In the genomic region with DNA sequence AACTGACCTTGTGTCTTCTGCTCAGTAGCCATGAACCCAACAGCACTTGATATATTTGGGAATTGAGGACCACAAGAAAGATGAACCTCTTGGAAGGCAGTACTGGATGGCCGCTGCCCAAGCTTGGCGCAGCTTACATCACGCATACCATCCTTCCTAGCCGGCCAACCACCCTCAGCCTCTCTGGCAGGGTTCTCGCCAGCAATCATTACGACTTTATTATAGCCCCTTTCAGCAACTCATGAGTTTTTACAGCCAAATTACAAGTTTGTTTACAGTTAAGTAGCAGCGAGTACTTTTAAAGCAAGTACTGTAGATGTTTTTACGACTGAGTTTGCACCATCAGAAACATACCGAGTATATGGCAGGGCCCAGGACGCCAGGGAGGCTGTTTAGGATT, we compare ENCODE assay signal across 28 cellular contexts.
"Had no signal": no experiment of that assay in that cellular context is flagged by ENCODE, and none has a peak within 500 bp of the region (broad histone marks: within the 10 kb centered on the region; RNA-seq: fewer than 3 reads in every experiment).

No MANE protein-coding gene starts in this region.

- H3K4me3 ChIP-seq: lower lobe of right lung, mucosa of descending colon, ovary, spleen, suprapubic skin, thoracic aorta, tibial artery had no signal

- ATAC-seq: left lobe of liver; left ventricle myocardium superior; lower lobe of right lung; mucosa of descending colon; naive thymus-derived CD8-positive, alpha-beta T cell; right cardiac atrium; sciatic nerve; stimulated activated effector memory CD8-positive, alpha-beta T cell treated with anti-CD3 and anti-CD28 coated beads, Interleukin-12 subunit alpha, Interleukin-12 subunit beta, amount 100 ng/mL, for 72 hours had no signal

- H3K9me3 Mint-ChIP-seq: neural crest cell, type B pancreatic cell had no signal

- H3K4me3 Mint-ChIP-seq: naive thymus-derived CD8-positive, alpha-beta T cell; nephron; neural crest cell; stimulated activated effector memory CD8-positive, alpha-beta T cell treated with anti-CD3 and anti-CD28 coated beads, Interleukin-12 subunit alpha, Interleukin-12 subunit beta, amount 100 ng/mL, for 72 hours; stimulated activated naive CD8-positive, alpha-beta T cell treated with anti-CD3 and anti-CD28 coated beads, Interleukin-15, Interleukin-2, amounts not matched to agents 100 ng/mL and 50 ng/mL, for 24 hours; type B pancreatic cell had no signal

- DNase-seq: head of caudate nucleus; hypothalamus; islet precursor cell; left ventricle myocardium superior; lower lobe of right lung; mammary epithelial cell; midbrain; mucosa of descending colon; naive thymus-derived CD8-positive, alpha-beta T cell; nucleus accumbens; ovary; retina; right cardiac atrium; small intestine; spleen; stimulated activated CD4-positive, alpha-beta T cell treated with anti-CD3 and anti-CD28 coated beads, Interleukin-4, amount 100 ng/mL, for 24 hours; stimulated activated naive CD4-positive, alpha-beta T cell; tibial artery had no signal

- H3K9me3 ChIP-seq: lower lobe of right lung, mucosa of descending colon, ovary, suprapubic skin, thoracic aorta, tibial artery had no signal

- H3K4me1 Mint-ChIP-seq: naive thymus-derived CD8-positive, alpha-beta T cell; neural crest cell; stimulated activated effector memory CD8-positive, alpha-beta T cell treated with anti-CD3 and anti-CD28 coated beads, Interleukin-12 subunit alpha, Interleukin-12 subunit beta, amount 100 ng/mL, for 72 hours had no signal

- H3K36me3 Mint-ChIP-seq: naive thymus-derived CD8-positive, alpha-beta T cell; stimulated activated effector memory CD8-positive, alpha-beta T cell treated with anti-CD3 and anti-CD28 coated beads, Interleukin-12 subunit alpha, Interleukin-12 subunit beta, amount 100 ng/mL, for 72 hours; type B pancreatic cell had no signal

- FAIRE-seq: small intestine had no signal

- H3K27me3 Mint-ChIP-seq: naive thymus-derived CD8-positive, alpha-beta T cell; progenitor cell of endocrine pancreas; stimulated activated naive CD8-positive, alpha-beta T cell treated with anti-CD3 and anti-CD28 coated beads, Interleukin-15, Interleukin-2, amounts not matched to agents 100 ng/mL and 50 ng/mL, for 24 hours; type B pancreatic cell had no signal

- H3K4me1 ChIP-seq: lower lobe of right lung, spleen had no signal

- H3K27ac ChIP-seq: lower lobe of right lung, ovary, spleen, suprapubic skin, thoracic aorta, tibial artery had no signal

- H3K36me3 ChIP-seq: lower lobe of right lung, ovary, spleen, suprapubic skin, thoracic aorta, tibial artery had no signal

- H3K27ac Mint-ChIP-seq: naive thymus-derived CD8-positive, alpha-beta T cell; nephron; progenitor cell of endocrine pancreas; stimulated activated effector memory CD8-positive, alpha-beta T cell treated with anti-CD3 and anti-CD28 coated beads, Interleukin-12 subunit alpha, Interleukin-12 subunit beta, amount 100 ng/mL, for 72 hours; stimulated activated naive CD8-positive, alpha-beta T cell treated with anti-CD3 and anti-CD28 coated beads, Interleukin-15, Interleukin-2, amounts not matched to agents 100 ng/mL and 50 ng/mL, for 24 hours; type B pancreatic cell had no signal

- H3K27me3 ChIP-seq: ovary, spleen, suprapubic skin, tibial artery had no signal
